In genomic region chr3:58238830-58239229, GRCh38 we compare ENCODE assay signal across 8 cellular contexts. TPM values are rescaled to one million over a fixed set of nuclear protein-coding genes. Genes with fewer than 3 reads are reported as not detected.
DNase-seq lines count a peak whose midpoint lies in the region; ATAC-seq and TF ChIP-seq lines count a peak whose summit lies in the region.

No MANE protein-coding gene starts in this region.

- no peak for TF ChIP-seq CTCF in epithelial cell of esophagus (IDR thresholded peaks at IDR 0.05; ENCODE audit: insufficient read depth, low read depth, low read length, missing control alignments)
- TF ChIP-seq CTCF in osteocyte (IDR thresholded peaks at IDR 0.05) = no peak

- H3K4me3 Mint-ChIP-seq in CD4-positive, alpha-beta memory T cell = peak overlapping the region; percentile 88 to 96 (median 91)
- peak overlapping the region; percentile 82 for H3K4me3 Mint-ChIP-seq in osteocyte (ENCODE audit: unreplicated experiment)

- H3K27me3 ChIP-seq in CD4-positive, alpha-beta memory T cell (ENCODE audit: insufficient read depth, low read length) = no peaks in the 10 kb centered on the region
- peaks cover 44% of the 10 kb centered on the region for H3K27me3 ChIP-seq in NT2/D1 (ENCODE audit: insufficient read depth, insufficient read length)

- intact Hi-C loops in CD4-positive, alpha-beta memory T cell (cut with micrococcal nuclease) = loop anchor here (2.0 to 10.0 kb wide), 4 partner anchors 93 to 1437 kb away; partner anchors contain the start of genes APPL1, ARHGEF3 and PXK

- ATAC-seq in GM21528 (IDR thresholded peaks at IDR 0.05; ENCODE audit: low FRiP score, unreplicated experiment) = no peak
- ATAC-seq in HG02763 (IDR thresholded peaks at IDR 0.05; ENCODE audit: unreplicated experiment) = no peak
- no peak for ATAC-seq in HG03159 (IDR thresholded peaks at IDR 0.05; ENCODE audit: unreplicated experiment)

- H3K4me1 ChIP-seq in CD4-positive, alpha-beta memory T cell (ENCODE audit: insufficient read depth, low read length) = peaks cover 12% of the 10 kb centered on the region
- H3K4me1 ChIP-seq in NT2/D1 (ENCODE audit: insufficient read depth, insufficient read length) = peaks cover 5% of the 10 kb centered on the region

- POLR2A ChIA-PET in CD4-positive, alpha-beta memory T cell (lab: Charles Lee; ENCODE audit: partially characterized antibody) = interaction anchor here (1.0 to 2.5 kb wide), 3 partner anchors 11 to 68 kb away, joined by 3 to 23 read pairs (median 5); partner anchors contain the start of genes HTD2 and RPP14

- H3K36me3 ChIP-seq in CD4-positive, alpha-beta memory T cell (ENCODE audit: insufficient read depth, low read length) = no peaks in the 10 kb centered on the region
- H3K36me3 ChIP-seq in NT2/D1 (ENCODE audit: insufficient read depth, insufficient read length, low read length) = no peaks in the 10 kb centered on the region

- H3K27ac ChIP-seq in CD4-positive, alpha-beta memory T cell (ENCODE audit: low read depth, low read length) = no peak overlapping the region

- peaks cover 0 to 1% (median 0%) of the 10 kb centered on the region in 8 donors for H3K9me3 Mint-ChIP-seq in CD4-positive, alpha-beta memory T cell
- H3K9me3 Mint-ChIP-seq in osteocyte (ENCODE audit: unreplicated experiment) = no peaks in the 10 kb centered on the region

- no peaks in the 10 kb centered on the region for H3K9me3 ChIP-seq in CD4-positive, alpha-beta memory T cell (ENCODE audit: control insufficient read depth in 1 of 2, low read length in 2 of 2)
- H3K9me3 ChIP-seq in NT2/D1 (ENCODE audit: insufficient read depth, low read length) = no peaks in the 10 kb centered on the region

- H3K27ac Mint-ChIP-seq in CD4-positive, alpha-beta memory T cell = peak overlapping the region in 1 of 7 donors; percentile 88
- no peak overlapping the region for H3K27ac Mint-ChIP-seq in osteocyte (ENCODE audit: unreplicated experiment)

- CTCF ChIA-PET in CD4-positive, alpha-beta memory T cell (lab: Charles Lee; ENCODE audit: partially characterized antibody) = interaction anchor here (0.6 to 3.7 kb wide), 3 partner anchors 22 to 670 kb away, joined by 3 to 40 read pairs (median 8); partner anchors contain the start of genes HTD2 and RPP14

- H3K27me3 Mint-ChIP-seq in CD4-positive, alpha-beta memory T cell = peaks cover 1 to 2% of the 10 kb centered on the region in 2 donors
- no peaks in the 10 kb centered on the region for H3K27me3 Mint-ChIP-seq in osteocyte (ENCODE audit: unreplicated experiment)

- H3K4me3 ChIP-seq in CD4-positive, alpha-beta memory T cell (ENCODE audit: low read length in 2 of 2) = peak overlapping the region in 1 of 2 donors; percentile 58
- H3K4me3 ChIP-seq in NT2/D1 (ENCODE audit: insufficient read length, low read depth) = peak overlapping the region; percentile 72
- H3K4me3 ChIP-seq in epithelial cell of esophagus (ENCODE audit: low read length) = peak overlapping the region; percentile 81

- peaks cover 0 to 6% of the 10 kb centered on the region in 2 donors for H3K36me3 Mint-ChIP-seq in CD4-positive, alpha-beta memory T cell
- no peaks in the 10 kb centered on the region for H3K36me3 Mint-ChIP-seq in osteocyte (ENCODE audit: unreplicated experiment)

- H3K4me1 Mint-ChIP-seq in CD4-positive, alpha-beta memory T cell = peaks cover 7 to 21% (median 13%) of the 10 kb centered on the region in 4 donors
- peaks cover 20% of the 10 kb centered on the region for H3K4me1 Mint-ChIP-seq in osteocyte (ENCODE audit: unreplicated experiment)

- no peak for DNase-seq in CD4-positive, alpha-beta memory T cell
- DNase-seq in NT2/D1 (ENCODE audit: low read depth, low spot score) (no peak), epithelial cell of esophagus (ENCODE audit: low read depth) (no peak), osteocyte (ENCODE audit: extremely low spot score, unreplicated experiment) (no peak), SKM-1 (lab: John Stamatoyannopoulos, UW; ENCODE audit: unreplicated experiment) (no peak)

- peak overlapping the region; percentile 85 for H3K9ac ChIP-seq in NT2/D1 (ENCODE audit: insufficient read length, low read depth)

RNA-seq across cellular contexts. Expression of gene ABHD6, which starts 1.2 kb away (rescaled TPM):
- total RNA-seq in CD4-positive, alpha-beta memory T cell = 1 to 10 TPM; 5.1 to 7.2 TPM
- 1 to 10 TPM; 4.7 to 8.2 TPM for polyA plus RNA-seq in CD4-positive, alpha-beta memory T cell
- total RNA-seq in osteocyte = 7.4 and 7.8 TPM in 2 replicates

RNA-seq across cellular contexts. Expression of gene DNASE1L3, which starts 28.1 kb away (rescaled TPM):
- not detected for total RNA-seq in CD4-positive, alpha-beta memory T cell
- polyA plus RNA-seq in CD4-positive, alpha-beta memory T cell = not detected
- not detected in 2 replicates for total RNA-seq in osteocyte
